Comparison of ENCODE assay signal across 1 cellular context in genomic region chr15:76335851-76336253, GRCh38.
TF ChIP-seq lines count a peak whose summit lies in the region.

No MANE protein-coding gene starts in this region.

TF ChIP-seq in HCT116, 20 proteins besides CTCF, POLR2A, EP300 and RAD21 (continued from another document):
- TF ChIP-seq ZBTB33 (IDR thresholded peaks at IDR 0.05; ENCODE audit: extremely low read depth, insufficient replicate concordance, low read length), result no peak
